Comparison of ENCODE assay signal across 1 cellular context in the genomic region with DNA sequence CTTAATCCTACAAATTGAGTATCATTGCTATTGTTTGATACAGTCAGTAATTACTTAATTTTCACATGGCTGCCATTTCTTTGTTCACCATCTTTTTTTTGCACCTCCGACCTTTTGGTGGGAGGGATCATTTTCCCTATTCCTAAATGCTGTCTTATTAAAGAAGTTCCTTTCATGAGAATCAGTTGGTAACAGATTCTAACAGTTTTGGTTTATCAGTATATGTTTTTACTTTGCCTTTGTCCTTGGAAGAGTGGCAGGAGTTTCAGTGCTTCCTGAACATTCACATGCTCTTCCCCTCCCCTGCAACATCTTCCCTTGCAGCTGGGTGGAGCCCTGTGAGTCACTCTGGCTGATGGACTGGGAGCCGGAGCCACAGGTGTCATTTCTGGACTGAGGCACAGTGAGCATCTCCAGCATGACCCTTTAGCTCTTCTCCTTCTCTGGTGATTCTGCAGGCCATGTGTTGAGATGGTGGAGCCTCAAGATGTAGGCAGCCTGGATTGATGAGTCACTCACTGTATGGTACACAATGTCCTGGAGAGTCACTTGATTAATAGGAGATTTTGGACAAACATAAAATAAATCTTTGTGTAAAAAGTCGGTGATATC.
TF ChIP-seq lines count a peak whose summit lies in the region.

No MANE protein-coding gene starts in this region.

TF ChIP-seq in SK-N-SH, 30 proteins besides CTCF, POLR2A, EP300 and RAD21 (continued from another document):
- TF ChIP-seq, protein P1, sequence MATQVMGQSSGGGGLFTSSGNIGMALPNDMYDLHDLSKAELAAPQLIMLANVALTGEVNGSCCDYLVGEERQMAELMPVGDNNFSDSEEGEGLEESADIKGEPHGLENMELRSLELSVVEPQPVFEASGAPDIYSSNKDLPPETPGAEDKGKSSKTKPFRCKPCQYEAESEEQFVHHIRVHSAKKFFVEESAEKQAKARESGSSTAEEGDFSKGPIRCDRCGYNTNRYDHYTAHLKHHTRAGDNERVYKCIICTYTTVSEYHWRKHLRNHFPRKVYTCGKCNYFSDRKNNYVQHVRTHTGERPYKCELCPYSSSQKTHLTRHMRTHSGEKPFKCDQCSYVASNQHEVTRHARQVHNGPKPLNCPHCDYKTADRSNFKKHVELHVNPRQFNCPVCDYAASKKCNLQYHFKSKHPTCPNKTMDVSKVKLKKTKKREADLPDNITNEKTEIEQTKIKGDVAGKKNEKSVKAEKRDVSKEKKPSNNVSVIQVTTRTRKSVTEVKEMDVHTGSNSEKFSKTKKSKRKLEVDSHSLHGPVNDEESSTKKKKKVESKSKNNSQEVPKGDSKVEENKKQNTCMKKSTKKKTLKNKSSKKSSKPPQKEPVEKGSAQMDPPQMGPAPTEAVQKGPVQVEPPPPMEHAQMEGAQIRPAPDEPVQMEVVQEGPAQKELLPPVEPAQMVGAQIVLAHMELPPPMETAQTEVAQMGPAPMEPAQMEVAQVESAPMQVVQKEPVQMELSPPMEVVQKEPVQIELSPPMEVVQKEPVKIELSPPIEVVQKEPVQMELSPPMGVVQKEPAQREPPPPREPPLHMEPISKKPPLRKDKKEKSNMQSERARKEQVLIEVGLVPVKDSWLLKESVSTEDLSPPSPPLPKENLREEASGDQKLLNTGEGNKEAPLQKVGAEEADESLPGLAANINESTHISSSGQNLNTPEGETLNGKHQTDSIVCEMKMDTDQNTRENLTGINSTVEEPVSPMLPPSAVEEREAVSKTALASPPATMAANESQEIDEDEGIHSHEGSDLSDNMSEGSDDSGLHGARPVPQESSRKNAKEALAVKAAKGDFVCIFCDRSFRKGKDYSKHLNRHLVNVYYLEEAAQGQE (IDR thresholded peaks at IDR 0.05; ENCODE audit: low read depth, low read length), result no peak
- TF ChIP-seq, protein P2, sequence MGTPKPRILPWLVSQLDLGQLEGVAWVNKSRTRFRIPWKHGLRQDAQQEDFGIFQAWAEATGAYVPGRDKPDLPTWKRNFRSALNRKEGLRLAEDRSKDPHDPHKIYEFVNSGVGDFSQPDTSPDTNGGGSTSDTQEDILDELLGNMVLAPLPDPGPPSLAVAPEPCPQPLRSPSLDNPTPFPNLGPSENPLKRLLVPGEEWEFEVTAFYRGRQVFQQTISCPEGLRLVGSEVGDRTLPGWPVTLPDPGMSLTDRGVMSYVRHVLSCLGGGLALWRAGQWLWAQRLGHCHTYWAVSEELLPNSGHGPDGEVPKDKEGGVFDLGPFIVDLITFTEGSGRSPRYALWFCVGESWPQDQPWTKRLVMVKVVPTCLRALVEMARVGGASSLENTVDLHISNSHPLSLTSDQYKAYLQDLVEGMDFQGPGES (IDR thresholded peaks at IDR 0.05; ENCODE audit: low read depth, low read length), result no peak
TF ChIP-seq in SK-N-SH: peak in this region for 0.
